ENCODE assay signal across 8 cellular contexts in genomic region chr2:86719637-86720540, GRCh38. TPM values are rescaled to one million over a fixed set of nuclear protein-coding genes. Genes with fewer than 3 reads are reported as not detected.
DNase-seq lines count a peak whose midpoint lies in the region; ATAC-seq and TF ChIP-seq lines count a peak whose summit lies in the region.
"Not testable (repeated sequence)": the region's sequence is repeated elsewhere in the genome, so short reads cannot be mapped to it uniquely, and the experiment has no call there.

RMND5A (plus strand) TSS chr2:86720291; CDS start chr2:86720668, 377 bp downstream.

- H3K4me1 ChIP-seq in iPS-15b (ENCODE audit: control insufficient read depth, insufficient read depth, low read length); sigmoid colon: not testable (repeated sequence)

- not testable (repeated sequence) for TF ChIP-seq CTCF in 22Rv1 (IDR thresholded peaks at IDR 0.05); WERI-Rb-1 (IDR thresholded peaks at IDR 0.05; ENCODE audit: low read depth, low read length); MCF 10A (IDR thresholded peaks at IDR 0.05; ENCODE audit: unreplicated experiment); sigmoid colon (IDR thresholded peaks at IDR 0.05)

- CTCF ChIA-PET in MCF 10A (lab: Yijun Ruan, JAX), result not testable (repeated sequence)

- intact Hi-C loops in MCF 10A (cut with micrococcal nuclease); sigmoid colon (cut with DNase I): not testable (repeated sequence)

- WGBS in sigmoid colon, 2 donors, result 0% methylated on average over 87 to 92 of the region's 95 CpGs

- not testable (repeated sequence) for H3K9ac ChIP-seq in iPS-15b (ENCODE audit: low read depth, low read length)

- not testable (repeated sequence) for H3K4me1 Mint-ChIP-seq in MCF 10A (ENCODE audit: insufficient read depth, unreplicated experiment)

- ATAC-seq in GM18519 (IDR thresholded peaks at IDR 0.05; ENCODE audit: low FRiP score, unreplicated experiment), result peak; percentile 91
- ATAC-seq in HG03060 (IDR thresholded peaks at IDR 0.05; ENCODE audit: low read depth, unreplicated experiment), result peak; percentile 92

- BruUV-seq in MCF 10A (replicated peaks; lab: Mats Ljungman, UMichigan), result not testable (repeated sequence)

- not testable (repeated sequence) for H3K27me3 Mint-ChIP-seq in MCF 10A (ENCODE audit: insufficient read depth, unreplicated experiment)

- H3K27ac Mint-ChIP-seq in MCF 10A (ENCODE audit: low read depth, unreplicated experiment), result peak within 1 kb of the TSS; percentile 83

- peak within 1 kb of the TSS; percentile 75 for H3K4me3 Mint-ChIP-seq in MCF 10A (ENCODE audit: unreplicated experiment)

- POLR2A ChIA-PET in MCF 10A (lab: Yijun Ruan, JAX), result not testable (repeated sequence)

- H3K4me3 ChIP-seq in WERI-Rb-1 (ENCODE audit: low read depth, low read length), result peak within 1 kb of the TSS; percentile 57
- peak within 1 kb of the TSS; percentile 59 for H3K4me3 ChIP-seq in iPS-15b (ENCODE audit: low read depth, low read length)
- peak within 1 kb of the TSS; percentile 61 to 71 (median 64) for H3K4me3 ChIP-seq in sigmoid colon

- not testable (repeated sequence) for TF ChIP-seq EP300 in sigmoid colon (IDR thresholded peaks at IDR 0.05)

- not testable (repeated sequence) for H3K9me3 ChIP-seq in WERI-Rb-1 (ENCODE audit: severe bottlenecking); iPS-15b (ENCODE audit: control insufficient read depth, insufficient read depth, low read length); sigmoid colon

- not testable (repeated sequence) for H3K27me3 ChIP-seq in WERI-Rb-1 (ENCODE audit: insufficient read depth, low read depth, severe bottlenecking); iPS-15b (ENCODE audit: control insufficient read depth, insufficient read depth, low read length); sigmoid colon

- DNase-seq in NCI-H2196 (lab: John Stamatoyannopoulos, UW; ENCODE audit: unreplicated experiment) (peak; percentile 69), WERI-Rb-1 (peak; percentile 94), MCF 10A (ENCODE audit: unreplicated experiment) (peak; percentile 84), sigmoid colon (peak; percentile 98)

- peak; percentile 38 to 56 for TF ChIP-seq POLR2A in sigmoid colon (IDR thresholded peaks at IDR 0.05)

- H3K36me3 Mint-ChIP-seq in MCF 10A (ENCODE audit: insufficient read depth, unreplicated experiment), result not testable (repeated sequence)

- H3K36me3 ChIP-seq in WERI-Rb-1; iPS-15b (ENCODE audit: control insufficient read depth, insufficient read depth, low read length); sigmoid colon: not testable (repeated sequence)

- peak within 1 kb of the TSS; percentile 56 for H3K27ac ChIP-seq in 22Rv1
- H3K27ac ChIP-seq in WERI-Rb-1, result peak within 1 kb of the TSS; percentile 83
- H3K27ac ChIP-seq in sigmoid colon, result peak within 1 kb of the TSS; percentile 85 to 92 (median 88)

- H3K9me3 Mint-ChIP-seq in MCF 10A (ENCODE audit: unreplicated experiment), result not testable (repeated sequence)

RNA-seq across cellular contexts. Expression of gene RMND5A, which starts in this region (rescaled TPM):
- total RNA-seq in MCF 10A (2022) (41.0 and 46.7 TPM in 2 replicates), sigmoid colon (10 to 100 TPM; 42.4 to 58.9 (median 52.1) TPM)
- 10 to 100 TPM; 19.9 to 35.6 (median 29.4) TPM for polyA plus RNA-seq in sigmoid colon

Comparison
In these comparisons a context has a peak if more than half of its experiments do, and no peak if none do; other contexts are left out.
1. Peak in every context shown above with its lines: DNase-seq, ATAC-seq, H3K4me3 ChIP-seq and H3K27ac ChIP-seq.